8 cellular contexts compared by ENCODE assay signal in genomic region chr19:56538254-56538760, GRCh38. TPM values are rescaled to one million over a fixed set of nuclear protein-coding genes. Genes with fewer than 3 reads are reported as not detected.
DNase-seq lines count a peak whose midpoint lies in the region; ATAC-seq and TF ChIP-seq lines count a peak whose summit lies in the region.

No MANE protein-coding gene starts in this region.

- H3K4me1 ChIP-seq in thyroid gland = peaks cover 10 to 13% of the 10 kb centered on the region in 2 donors

- peak overlapping the region; percentile 86 to 97 (median 95) for H3K27ac ChIP-seq in thyroid gland

- H3K9me3 ChIP-seq in MG63 (peaks cover 26% of the 10 kb centered on the region), T-helper 17 cell (ENCODE audit: control insufficient read depth, low read length, poor library complexity, severe bottlenecking) (peaks cover 6% of the 10 kb centered on the region), thyroid gland (no peaks in the 10 kb centered on the region)

- intact Hi-C loops in left cardiac atrium (cut with DNase I) = loop anchor here in 1 of 2 donors (10.0 kb wide), 1 partner anchor 134 kb away; the partner anchor contains the start of gene ZNF583
- intact Hi-C loops in thyroid gland (cut with DNase I) = no loop called here

- H3K4me3 ChIP-seq in MG63 = peak overlapping the region; percentile 76
- peak overlapping the region; percentile 9 to 69 (median 56) for H3K4me3 ChIP-seq in thyroid gland (replicated peaks in 1 of 3)

- peak; percentile 74 to 87 for DNase-seq in AML-193 (lab: John Stamatoyannopoulos, UW)
- DNase-seq in MG63 = peak; percentile 86
- peak; percentile 74 to 87 (median 82) for DNase-seq in T-helper 17 cell
- peak; percentile 71 for DNase-seq in amniotic stem cell (lab: John Stamatoyannopoulos, UW)
- peak; percentile 93 for DNase-seq in left cardiac atrium
- DNase-seq in pons (ENCODE audit: low spot score) = peak; percentile 85
- DNase-seq in thyroid gland = peak; percentile 92

- H3K27me3 ChIP-seq in MG63 (no peaks in the 10 kb centered on the region), thyroid gland (no peaks in the 10 kb centered on the region)

- H3K36me3 ChIP-seq in MG63 (no peaks in the 10 kb centered on the region; the same call in 1 of the 2 replicates), thyroid gland (no peaks in the 10 kb centered on the region)

- 0 to 4% methylated on average over 15 to 19 of the region's 46 CpGs for WGBS in thyroid gland, 2 donors

- H3K27me3 Mint-ChIP-seq in T-helper 17 cell = no peaks in the 10 kb centered on the region

- peak overlapping the region; percentile 69 for H3K27ac Mint-ChIP-seq in T-helper 17 cell

- peaks cover 10% of the 10 kb centered on the region for H3K36me3 Mint-ChIP-seq in T-helper 17 cell (ENCODE audit: low read depth)

- no peak for TF ChIP-seq CTCF in thyroid gland (IDR thresholded peaks at IDR 0.05)

- no peaks in the 10 kb centered on the region for H3K4me1 Mint-ChIP-seq in T-helper 17 cell

- ATAC-seq in GM21515 (IDR thresholded peaks at IDR 0.05; ENCODE audit: unreplicated experiment) (peak; percentile 79), T-helper 17 cell (peak; percentile 92), left cardiac atrium (peak; percentile 97 to 99)

- peak overlapping the region; percentile 89 for H3K4me3 Mint-ChIP-seq in T-helper 17 cell

- peak in 1 of 2 donors; percentile 30 for TF ChIP-seq POLR2A in thyroid gland (IDR thresholded peaks at IDR 0.05)

RNA-seq across cellular contexts. Expression of gene ZFP28, which starts 0.4 kb away (rescaled TPM):
- 1.8 and 8.4 TPM in 2 replicates for total RNA-seq in MG63 (2014; rRNA removed; shearing (Covaris generic); ENCODE audit: low replicate concordance)
- total RNA-seq in T-helper 17 cell (1 to 10 TPM; 4.8 to 5.1 TPM), left cardiac atrium (1 to 10 TPM; 4.8 to 5.7 TPM), thyroid gland (1 to 10 TPM; 6.6 to 9.8 (median 9.5) TPM)

RNA-seq across cellular contexts. Expression of gene ZNF470, which starts 29.0 kb away (rescaled TPM):
- 0.25 and 0.33 TPM in 2 replicates for total RNA-seq in MG63 (2014; rRNA removed; shearing (Covaris generic); ENCODE audit: low replicate concordance)
- total RNA-seq in T-helper 17 cell (1 to 10 TPM in 1 of 2 donors, under 1 TPM in 1; 0.83 to 1.4 TPM), left cardiac atrium (1 to 10 TPM; 3.4 TPM), thyroid gland (1 to 10 TPM; 3.4 to 7.1 (median 5.6) TPM)

RNA-seq across cellular contexts. Expression of gene ZNF471, which starts 30.7 kb away (rescaled TPM):
- total RNA-seq in MG63 (2014; rRNA removed; shearing (Covaris generic); ENCODE audit: low replicate concordance) = not detected in 2 replicates
- total RNA-seq in T-helper 17 cell (1 to 10 TPM in 1 of 2 donors, under 1 TPM in 1; 0.23 to 1.1 TPM), left cardiac atrium (1 to 10 TPM; 4.7 to 5.4 TPM), thyroid gland (10 to 100 TPM in 1 of 4 donors, 1 to 10 TPM in 3; 8.5 to 10.8 (median 9.1) TPM)

RNA-seq across cellular contexts. Expression of gene ZNF71, which starts 56.8 kb away (rescaled TPM):
- 12.7 and 15.9 TPM in 2 replicates for total RNA-seq in MG63 (2014; rRNA removed; shearing (Covaris generic); ENCODE audit: low replicate concordance)
- total RNA-seq in T-helper 17 cell (1 to 10 TPM; 4.9 to 5.1 TPM), left cardiac atrium (1 to 10 TPM; 5.6 to 7.8 TPM), thyroid gland (10 to 100 TPM in 1 of 4 donors, 1 to 10 TPM in 3; 8.2 to 15.6 (median 8.7) TPM)

Comparison
In these comparisons a context has a peak if more than half of its experiments do, and no peak if none do; other contexts are left out.
1. Peak in every context shown above with its lines: DNase-seq, ATAC-seq, H3K4me3 ChIP-seq and H3K27ac ChIP-seq.